Comparison of ENCODE assay signal across 15 cellular contexts in the genomic region with DNA sequence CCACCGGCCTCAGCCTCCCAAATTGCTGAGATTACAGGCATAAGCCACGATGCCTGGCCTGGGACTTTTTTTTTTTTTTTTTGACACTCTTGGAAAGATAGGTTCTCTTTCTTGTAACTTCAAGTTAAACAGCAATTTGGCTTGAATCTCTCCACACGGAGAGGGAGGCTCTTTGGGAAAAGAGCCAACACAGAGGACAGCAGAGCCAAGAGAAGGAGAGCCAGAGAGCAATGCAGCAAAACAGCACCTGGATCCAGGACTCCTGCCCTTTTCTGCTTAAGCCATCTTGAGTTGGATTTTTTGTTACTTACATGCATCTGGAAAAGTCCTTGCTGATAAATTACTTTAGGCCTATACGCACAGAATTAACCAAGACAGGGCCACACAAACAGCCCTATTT.
"Had no signal": no experiment of that assay in that cellular context is flagged by ENCODE, and none has a peak within 500 bp of the region (broad histone marks: within the 10 kb centered on the region; RNA-seq: fewer than 3 reads in every experiment).

No MANE protein-coding gene starts in this region.

- DNase-seq: activated CD4-positive, alpha-beta memory T cell treated with anti-CD3 and anti-CD28 coated beads for 36 hours; activated naive CD4-positive, alpha-beta T cell; activated naive CD8-positive, alpha-beta T cell treated with anti-CD3 and anti-CD28 coated beads, Interleukin-2, amount 50 U/mL, for 24 hours; activated T-cell treated with anti-CD3 and anti-CD28 coated beads, Interleukin-2, amount 50 U/mL, for 72 hours; central memory CD4-positive, alpha-beta T cell; immature natural killer cell; left colon; nephron progenitor cell; retina; stimulated activated CD4-positive, alpha-beta T cell treated with anti-CD3 and anti-CD28 coated beads, Interleukin-15, amount 100 ng/mL, for 24 hours; stimulated activated CD4-positive, alpha-beta T cell treated with anti-CD3 and anti-CD28 coated beads, Interleukin-4, amount 100 ng/mL, for 24 hours; stomach; T-helper 9 cell had no signal

- ATAC-seq: activated naive CD8-positive, alpha-beta T cell treated with anti-CD3 and anti-CD28 coated beads, Interleukin-2, amount 50 U/mL, for 24 hours; activated T-cell treated with anti-CD3 and anti-CD28 coated beads, Interleukin-2, amount 50 U/mL, for 72 hours; left colon had no signal

- H3K4me3 Mint-ChIP-seq: activated CD4-positive, alpha-beta memory T cell treated with anti-CD3 and anti-CD28 coated beads for 36 hours; activated naive CD8-positive, alpha-beta T cell treated with anti-CD3 and anti-CD28 coated beads, Interleukin-2, amount 50 U/mL, for 24 hours; activated T-cell treated with anti-CD3 and anti-CD28 coated beads, Interleukin-2, amount 50 U/mL, for 72 hours; immature natural killer cell; nephron progenitor cell had no signal

- H3K27ac Mint-ChIP-seq: activated CD4-positive, alpha-beta memory T cell treated with anti-CD3 and anti-CD28 coated beads for 36 hours; activated naive CD8-positive, alpha-beta T cell treated with anti-CD3 and anti-CD28 coated beads, Interleukin-2, amount 50 U/mL, for 24 hours; activated T-cell treated with anti-CD3 and anti-CD28 coated beads, Interleukin-2, amount 50 U/mL, for 72 hours; immature natural killer cell; nephron progenitor cell had no signal

- H3K4me1 ChIP-seq: ascending aorta had no signal

- H3K36me3 ChIP-seq: ascending aorta, esophagus muscularis mucosa, stomach had no signal

- H3K9me3 ChIP-seq: ascending aorta, esophagus muscularis mucosa, stomach had no signal

- H3K27ac ChIP-seq: ascending aorta, esophagus muscularis mucosa, stomach had no signal

- H3K4me3 ChIP-seq: ascending aorta, esophagus muscularis mucosa, stomach had no signal

- H3K27me3 ChIP-seq: ascending aorta, esophagus muscularis mucosa, stomach had no signal

- H3K36me3 Mint-ChIP-seq: activated CD4-positive, alpha-beta memory T cell treated with anti-CD3 and anti-CD28 coated beads for 36 hours; immature natural killer cell had no signal

- H3K9me3 Mint-ChIP-seq: activated CD4-positive, alpha-beta memory T cell treated with anti-CD3 and anti-CD28 coated beads for 36 hours; activated naive CD8-positive, alpha-beta T cell treated with anti-CD3 and anti-CD28 coated beads, Interleukin-2, amount 50 U/mL, for 24 hours; activated T-cell treated with anti-CD3 and anti-CD28 coated beads, Interleukin-2, amount 50 U/mL, for 72 hours; immature natural killer cell; nephron progenitor cell had no signal

- H3K4me1 Mint-ChIP-seq: activated naive CD8-positive, alpha-beta T cell treated with anti-CD3 and anti-CD28 coated beads, Interleukin-2, amount 50 U/mL, for 24 hours; immature natural killer cell had no signal
